In the genomic region with DNA sequence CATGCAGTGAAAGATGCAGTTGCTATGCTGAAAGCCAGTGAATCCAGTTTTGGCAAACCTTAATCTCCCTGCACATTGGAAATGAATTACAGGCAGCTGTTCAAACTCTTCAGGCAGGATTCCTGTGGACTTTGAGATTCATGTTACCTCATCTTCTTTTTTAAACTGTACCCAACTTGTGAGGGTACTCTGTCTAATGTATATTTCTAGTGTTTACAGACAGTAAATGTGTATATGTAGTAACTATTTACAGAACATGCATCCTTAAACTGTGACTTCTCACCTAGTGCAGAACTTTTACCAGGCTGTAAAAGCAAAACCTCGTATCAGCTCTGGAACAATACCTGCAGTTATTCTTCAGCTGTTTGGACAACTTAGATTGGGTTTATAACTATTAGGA, we compare ENCODE assay signal across 23 cellular contexts. TPM values are rescaled to one million over a fixed set of nuclear protein-coding genes. Genes with fewer than 3 reads are reported as not detected.
A peak's percentile ranks its signal among the peaks of the same experiment; 100 is the strongest.
DNase-seq lines count a peak whose midpoint lies in the region; ATAC-seq and FAIRE-seq lines count a peak whose summit lies in the region.
"Had no signal": no experiment of that assay in that cellular context is flagged by ENCODE, and none has a peak within 500 bp of the region (broad histone marks: within the 10 kb centered on the region; RNA-seq: fewer than 3 reads in every experiment).

No MANE protein-coding gene starts in this region.

- DNase-seq in Right ventricle myocardium superior (no peak), Right ventricle myocardium inferior (ENCODE audit: missing footprints) (no peak), SHP77 (lab: John Stamatoyannopoulos, UW) (peak; percentile 8 to 38), left lobe of liver (ENCODE audit: low spot score) (no peak), small intestine (peak; percentile 20)
- no peak for DNase-seq in effector memory CD4-positive, alpha-beta T cell
- DNase-seq in stimulated activated CD4-positive, alpha-beta T cell treated with anti-CD3 and anti-CD28 coated beads, Interleukin-4, amount 100 ng/mL, for 1 hour, result no peak
- no peak for DNase-seq in activated CD4-positive, alpha-beta T cell treated with anti-CD3 and anti-CD28 coated beads, Interleukin-2, amount 50 U/mL, for 4 hours
- DNase-seq: activated CD8-positive, alpha-beta T cell treated with anti-CD3 and anti-CD28 coated beads for 36 hours; activated naive CD4-positive, alpha-beta T cell treated with anti-CD3 and anti-CD28 coated beads for 36 hours; activated T-cell treated with anti-CD3 and anti-CD28 coated beads, Interleukin-2, amount 50 U/mL, for 4 hours; CD4-positive, alpha-beta memory T cell; MM.1S; NCI-H1930; OCI-M1; stimulated activated naive B cell treated with anti-CD40 and anti-IgM and Interleukin-4, amounts not matched to agents 10 μg/mL and 1 μg/mL and 100 μg/mL, for 72 hours; T-helper 2 cell; tibial artery had no signal

- no peak overlapping the region for H3K27ac ChIP-seq in small intestine (ENCODE audit: low read depth in 1 of 2, low read length in 1 of 2)
- H3K27ac ChIP-seq in effector memory CD4-positive, alpha-beta T cell (ENCODE audit: insufficient read depth, low read length, poor library complexity, severe bottlenecking), result no peak overlapping the region
- H3K27ac ChIP-seq: HL-60, tibial artery had no signal

- intact Hi-C loops in Right ventricle myocardium superior (cut with DNase I) (no loop called here), Right ventricle myocardium inferior (cut with DNase I) (no loop called here)

- 15 to 63% (median 43%) methylated on average over 1 of the region's 1 CpG for WGBS in small intestine, 3 donors

- ATAC-seq in Right ventricle myocardium superior (ENCODE audit: poor library complexity), result peak; percentile 68
- ATAC-seq in Right ventricle myocardium inferior, result no peak
- peak; percentile 93 for ATAC-seq in left lobe of liver
- ATAC-seq: activated CD8-positive, alpha-beta T cell treated with anti-CD3 and anti-CD28 coated beads for 36 hours; activated T-cell treated with anti-CD3 and anti-CD28 coated beads, Interleukin-2, amount 50 U/mL, for 4 hours; stimulated activated naive B cell treated with anti-CD40 and anti-IgM and Interleukin-4, amounts not matched to agents 10 μg/mL and 1 μg/mL and 100 μg/mL, for 72 hours had no signal

- no peaks in the 10 kb centered on the region for H3K9me3 ChIP-seq in small intestine (ENCODE audit: control insufficient read depth, low read depth)
- no peaks in the 10 kb centered on the region for H3K9me3 ChIP-seq in effector memory CD4-positive, alpha-beta T cell (ENCODE audit: control insufficient read depth, low read length)
- H3K9me3 ChIP-seq: tibial artery had no signal

- H3K4me3 ChIP-seq in small intestine (ENCODE audit: low read depth in 1 of 2, low read length in 2 of 2), result no peak overlapping the region
- H3K4me3 ChIP-seq in effector memory CD4-positive, alpha-beta T cell (ENCODE audit: insufficient read depth, low read depth, low read length, poor library complexity, severe bottlenecking), result no peak overlapping the region
- H3K4me3 ChIP-seq: tibial artery had no signal

- H3K36me3 ChIP-seq in small intestine (ENCODE audit: control insufficient read depth in 2 of 2, insufficient read depth in 2 of 2, low read length in 2 of 2), result peaks cover 8 to 35% of the 10 kb centered on the region in 2 donors
- peaks cover 76% of the 10 kb centered on the region for H3K36me3 ChIP-seq in effector memory CD4-positive, alpha-beta T cell (ENCODE audit: control insufficient read depth, insufficient read depth, low read length)

- H3K4me1 ChIP-seq in small intestine (ENCODE audit: control insufficient read depth in 2 of 2, insufficient read depth in 1 of 2, low read depth in 1 of 2, low read length in 1 of 2), result no peaks in the 10 kb centered on the region
- no peaks in the 10 kb centered on the region for H3K4me1 ChIP-seq in effector memory CD4-positive, alpha-beta T cell (ENCODE audit: control insufficient read depth, insufficient read depth, low read length, poor library complexity, severe bottlenecking)

- no peak for FAIRE-seq in small intestine (lab: Jason Lieb, UNC)
- FAIRE-seq: colon, endometrium, GM12892, keratinocyte had no signal

- no peaks in the 10 kb centered on the region for H3K27me3 ChIP-seq in small intestine (ENCODE audit: control insufficient read depth in 2 of 2, insufficient read depth in 2 of 2, low read length in 2 of 2)
- H3K27me3 ChIP-seq in effector memory CD4-positive, alpha-beta T cell (replicated peaks; ENCODE audit: control insufficient read depth, insufficient read depth, low read length, poor library complexity, severe bottlenecking), result no peaks in the 10 kb centered on the region
- H3K27me3 ChIP-seq: tibial artery had no signal

RNA-seq across cellular contexts. Expression of a gene that starts 50.9 kb away (rescaled TPM):
- 27.2 TPM for total RNA-seq in Right ventricle myocardium superior
- total RNA-seq in Right ventricle myocardium inferior, result 29.5 TPM
- total RNA-seq in left lobe of liver, result 12.9 TPM
- 10 to 100 TPM; 13.5 to 51.2 (median 29.2) TPM for polyA plus RNA-seq in small intestine

Comparison
In these comparisons a context has a peak if more than half of its experiments do, and no peak if none do; other contexts are left out.
1. DNase-seq: peak in SHP77 (2 of 2) and small intestine (single experiment); none in Right ventricle myocardium superior (single experiment), Right ventricle myocardium inferior (single experiment), left lobe of liver (single experiment), effector memory CD4-positive, alpha-beta T cell (0 of 3), stimulated activated CD4-positive, alpha-beta T cell treated with anti-CD3 and anti-CD28 coated beads, Interleukin-4, amount 100 ng/mL, for 1 hour (single experiment) and activated CD4-positive, alpha-beta T cell treated with anti-CD3 and anti-CD28 coated beads, Interleukin-2, amount 50 U/mL, for 4 hours (0 of 2).